In genomic region chr7:24290004-24290641, GRCh38 we compare ENCODE assay signal across 8 cellular contexts. TPM values are rescaled to one million over a fixed set of nuclear protein-coding genes. Genes with fewer than 3 reads are reported as not detected.
A peak's percentile ranks its signal among the peaks of the same experiment; 100 is the strongest.
DNase-seq lines count a peak whose midpoint lies in the region; ATAC-seq and TF ChIP-seq lines count a peak whose summit lies in the region.

No MANE protein-coding gene starts in this region.

- ATAC-seq in HG03097 (IDR thresholded peaks at IDR 0.05; ENCODE audit: low FRiP score, unreplicated experiment) (peak; percentile 94), foreskin keratinocyte (peak; percentile 83)

- no peaks in the 10 kb centered on the region for H3K4me1 ChIP-seq in foreskin keratinocyte

- peaks cover 58% of the 10 kb centered on the region for H3K27me3 ChIP-seq in foreskin keratinocyte

- DNase-seq in D341Med (ENCODE audit: low spot score), result peak; percentile 45
- peak; percentile 44 for DNase-seq in GM19238 (ENCODE audit: insufficient read length, low spot score)
- DNase-seq in NCI-H2171 treated with DMSO at 0.1 percent for 48 hours (lab: John Stamatoyannopoulos, UW), result peak; percentile 46
- peak; percentile 45 for DNase-seq in activated CD4-positive, alpha-beta memory T cell treated with anti-CD3 and anti-CD28 coated beads, Interleukin-2, amount 10 ng/mL, durations not matched to agents 7 days and 5 days
- DNase-seq in foreskin keratinocyte, result peak; percentile 20 to 36
- peak; percentile 2 for DNase-seq in skeletal muscle cell (ENCODE audit: low read depth)
- DNase-seq in mesenteric fat pad (ENCODE audit: low spot score), result no peak

- CTCF ChIA-PET in activated CD4-positive, alpha-beta memory T cell treated with anti-CD3 and anti-CD28 coated beads, Interleukin-2, amount 10 ng/mL, durations not matched to agents 7 days and 5 days (lab: Charles Lee), result interaction anchor here (0.7 to 2.1 kb wide), 5 partner anchors 10 to 378 kb away, joined by 3 to 8 read pairs (median 4); no protein-coding TSS in a partner anchor

- peaks cover 6% of the 10 kb centered on the region for H3K4me1 Mint-ChIP-seq in activated CD4-positive, alpha-beta memory T cell treated with anti-CD3 and anti-CD28 coated beads, Interleukin-2, amount 10 ng/mL, durations not matched to agents 7 days and 5 days

- TF ChIP-seq CTCF in foreskin keratinocyte (conservative IDR thresholded peaks at IDR 0.05), result peak; percentile 59

- no peak overlapping the region for H3K27ac ChIP-seq in foreskin keratinocyte

- no peaks in the 10 kb centered on the region for H3K36me3 Mint-ChIP-seq in activated CD4-positive, alpha-beta memory T cell treated with anti-CD3 and anti-CD28 coated beads, Interleukin-2, amount 10 ng/mL, durations not matched to agents 7 days and 5 days (ENCODE audit: low read depth)

- H3K27ac Mint-ChIP-seq in activated CD4-positive, alpha-beta memory T cell treated with anti-CD3 and anti-CD28 coated beads, Interleukin-2, amount 10 ng/mL, durations not matched to agents 7 days and 5 days, result no peak overlapping the region

- H3K27me3 Mint-ChIP-seq in activated CD4-positive, alpha-beta memory T cell treated with anti-CD3 and anti-CD28 coated beads, Interleukin-2, amount 10 ng/mL, durations not matched to agents 7 days and 5 days, result peaks cover 43% of the 10 kb centered on the region

- no peak overlapping the region for H3K4me3 Mint-ChIP-seq in activated CD4-positive, alpha-beta memory T cell treated with anti-CD3 and anti-CD28 coated beads, Interleukin-2, amount 10 ng/mL, durations not matched to agents 7 days and 5 days

- no peak overlapping the region for H3K4me3 ChIP-seq in skeletal muscle cell (ENCODE audit: low read depth, low read length)

- no peaks in the 10 kb centered on the region for H3K9me3 Mint-ChIP-seq in activated CD4-positive, alpha-beta memory T cell treated with anti-CD3 and anti-CD28 coated beads, Interleukin-2, amount 10 ng/mL, durations not matched to agents 7 days and 5 days

- POLR2A ChIA-PET in activated CD4-positive, alpha-beta memory T cell treated with anti-CD3 and anti-CD28 coated beads, Interleukin-2, amount 10 ng/mL, durations not matched to agents 7 days and 5 days (lab: Charles Lee), result no interaction called here

RNA-seq across cellular contexts. Expression of gene NPY, which starts 6.1 kb away (rescaled TPM):
- not detected for total RNA-seq in activated CD4-positive, alpha-beta memory T cell treated with anti-CD3 and anti-CD28 coated beads, Interleukin-2, amount 10 ng/mL, durations not matched to agents 7 days and 5 days
- total RNA-seq in foreskin keratinocyte, result not detected in 2 replicates
- not detected in 2 replicates for polyA plus RNA-seq in foreskin keratinocyte
- total RNA-seq in mesenteric fat pad, result not detected
